25 cellular contexts compared by ENCODE assay signal in the genomic region with DNA sequence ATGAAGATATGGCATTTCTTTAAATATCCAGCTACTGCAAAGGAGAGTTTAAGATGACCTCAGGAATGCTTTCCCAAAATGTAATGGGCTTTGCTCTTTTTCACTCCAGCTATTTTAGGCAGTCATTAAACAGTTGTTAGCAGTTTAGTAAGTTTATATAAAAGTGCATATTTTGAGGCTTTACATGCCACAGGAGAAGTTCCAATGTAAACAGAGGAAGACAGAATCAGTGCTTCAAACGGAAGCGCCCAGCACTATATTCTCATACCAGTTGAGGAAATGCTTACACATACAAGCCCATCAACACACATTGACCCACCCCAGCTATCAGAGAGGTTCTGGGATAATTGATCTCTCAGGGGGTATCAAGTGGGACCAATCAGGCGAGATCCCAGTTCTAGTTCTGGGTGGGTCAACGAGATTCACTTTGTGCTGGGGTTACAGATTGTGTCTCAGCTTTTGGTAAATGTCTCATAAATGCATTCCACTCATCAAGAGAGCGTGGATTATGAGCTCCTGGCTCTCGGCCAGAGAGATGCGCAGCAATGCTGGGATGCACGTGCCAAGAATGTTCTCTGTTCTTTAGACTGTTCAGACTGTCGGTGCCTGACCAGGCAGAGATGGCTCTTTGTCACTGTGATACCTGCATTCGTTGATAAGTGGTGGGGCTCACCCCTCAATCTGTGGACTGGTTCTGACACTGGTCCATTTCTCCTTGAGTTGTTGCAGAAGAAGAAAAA. TPM values are rescaled to one million over a fixed set of nuclear protein-coding genes. Genes with fewer than 3 reads are reported as not detected.
DNase-seq lines count a peak whose midpoint lies in the region; ATAC-seq and TF ChIP-seq lines count a peak whose summit lies in the region.
"Had no signal": no experiment of that assay in that cellular context is flagged by ENCODE, and none has a peak within 500 bp of the region (broad histone marks: within the 10 kb centered on the region; RNA-seq: fewer than 3 reads in every experiment).

No MANE protein-coding gene starts in this region.

- H3K18ac ChIP-seq in mesenchymal stem cell (ENCODE audit: low read depth in 1 of 2, low read length in 2 of 2) = no peak overlapping the region

- peak overlapping the region in 1 of 2 experiments; percentile 29 for H2BK12ac ChIP-seq in mesenchymal stem cell (ENCODE audit: low read length in 2 of 2)

- 42% methylated on average over 10 of the region's 10 CpGs for WGBS in mesenchymal stem cell

- no peak overlapping the region for H2BK15ac ChIP-seq in mesenchymal stem cell (ENCODE audit: low read depth, poor library complexity, severe bottlenecking)

- H3K14ac ChIP-seq in mesenchymal stem cell (ENCODE audit: low read length in 2 of 2) = no peak overlapping the region

- H3K27me3 ChIP-seq in left ventricle myocardium inferior (ENCODE audit: low read depth) (no peaks in the 10 kb centered on the region), colonic mucosa (no peaks in the 10 kb centered on the region), mesenchymal stem cell (ENCODE audit: control insufficient read depth in 1 of 2, insufficient read depth in 1 of 2, low read length in 2 of 2) (peaks cover 0 to 3% of the 10 kb centered on the region in 2 experiments), vagina (no peaks in the 10 kb centered on the region)
- H3K27me3 ChIP-seq: adrenal gland, SJSA1 had no signal

- TF ChIP-seq CTCF in left ventricle myocardium inferior (IDR thresholded peaks at IDR 0.05; ENCODE audit: borderline replicate concordance) (no peak), colonic mucosa (IDR thresholded peaks at IDR 0.05) (no peak), vagina (IDR thresholded peaks at IDR 0.05) (no peak), progenitor cell of endocrine pancreas (IDR thresholded peaks at IDR 0.05; ENCODE audit: unreplicated experiment) (no peak)

- DNase-seq in Right ventricle myocardium superior = no peak
- no peak for DNase-seq in left ventricle myocardium inferior
- DNase-seq in colonic mucosa = no peak
- peak; percentile 39 for DNase-seq in mesenchymal stem cell
- DNase-seq in vagina (ENCODE audit: extremely low spot score in 2 of 2) = no peak
- no peak for DNase-seq in progenitor cell of endocrine pancreas (ENCODE audit: low spot score, unreplicated experiment)
- DNase-seq in DMS53 (lab: John Stamatoyannopoulos, UW) = no peak
- DNase-seq in GDM1 (lab: John Stamatoyannopoulos, UW) = no peak
- DNase-seq: activated CD8-positive, alpha-beta memory T cell treated with anti-CD3 and anti-CD28 coated beads, Interleukin-2, amount 10 ng/mL, durations not matched to agents 7 days and 5 days; activated effector memory CD4-positive, alpha-beta T cell treated with Interleukin-2 at 50 U/mL for 16 hours; CD4-positive, alpha-beta T cell; DND-41; glutamatergic neuron; immature natural killer cell; naive thymus-derived CD8-positive, alpha-beta T cell; NCI-H2081 treated with DMSO at 0.1 percent for 48 hours; NCI-H524 treated with DMSO at 0.1 percent for 48 hours; OCI-M1; stimulated activated CD4-positive, alpha-beta T cell treated with anti-CD3 and anti-CD28 coated beads, Interleukin-12 subunit alpha, Interleukin-12 subunit beta, amount 100 ng/mL, for 4 hours; stimulated activated naive B cell treated with anti-CD40 and anti-IgM and Interleukin-4, amounts not matched to agents 10 μg/mL and 1 μg/mL and 100 μg/mL, for 72 hours; T1000 had no signal

- no peak overlapping the region for H3K4me2 ChIP-seq in mesenchymal stem cell (ENCODE audit: low read length, poor library complexity, severe bottlenecking)

- TF ChIP-seq POLR2A in vagina (IDR thresholded peaks at IDR 0.05) = no peak

- intact Hi-C loops in Right ventricle myocardium superior (cut with DNase I) = no loop called here
- intact Hi-C loops in left ventricle myocardium inferior (cut with micrococcal nuclease) = no loop called here
- intact Hi-C loops in colonic mucosa (cut with DNase I) = no loop called here
- intact Hi-C loops in vagina (cut with DNase I) = no loop called here

- H3K4me3 Mint-ChIP-seq in progenitor cell of endocrine pancreas (ENCODE audit: low read depth) = no peak overlapping the region
- H3K4me3 Mint-ChIP-seq: activated CD8-positive, alpha-beta memory T cell treated with anti-CD3 and anti-CD28 coated beads, Interleukin-2, amount 10 ng/mL, durations not matched to agents 7 days and 5 days; CD4-positive, alpha-beta T cell; immature natural killer cell; naive thymus-derived CD8-positive, alpha-beta T cell; stimulated activated naive B cell treated with anti-CD40 and anti-IgM and Interleukin-4, amounts not matched to agents 10 μg/mL and 1 μg/mL and 100 μg/mL, for 72 hours; type B pancreatic cell had no signal

- H2AK5ac ChIP-seq in mesenchymal stem cell (ENCODE audit: low read length, severe bottlenecking) = no peak overlapping the region

- no peak overlapping the region for H3K4ac ChIP-seq in mesenchymal stem cell (ENCODE audit: low read depth in 1 of 2, low read length in 2 of 2)

- H3K36me3 Mint-ChIP-seq in progenitor cell of endocrine pancreas (ENCODE audit: insufficient read depth) = no peaks in the 10 kb centered on the region
- H3K36me3 Mint-ChIP-seq: activated CD8-positive, alpha-beta memory T cell treated with anti-CD3 and anti-CD28 coated beads, Interleukin-2, amount 10 ng/mL, durations not matched to agents 7 days and 5 days; immature natural killer cell; naive thymus-derived CD8-positive, alpha-beta T cell; stimulated activated naive B cell treated with anti-CD40 and anti-IgM and Interleukin-4, amounts not matched to agents 10 μg/mL and 1 μg/mL and 100 μg/mL, for 72 hours; type B pancreatic cell had no signal

- H3K9ac ChIP-seq in colonic mucosa (ENCODE audit: low read depth in 2 of 2, low read length in 2 of 2) (no peak overlapping the region), mesenchymal stem cell (ENCODE audit: low read length) (no peak overlapping the region)

- H2AFZ ChIP-seq in mesenchymal stem cell (ENCODE audit: low read depth, low read length) = no peak overlapping the region

- peak; percentile 52 for ATAC-seq in Right ventricle myocardium superior (ENCODE audit: poor library complexity)
- ATAC-seq: activated CD8-positive, alpha-beta memory T cell treated with anti-CD3 and anti-CD28 coated beads, Interleukin-2, amount 10 ng/mL, durations not matched to agents 7 days and 5 days; naive thymus-derived CD8-positive, alpha-beta T cell; stimulated activated naive B cell treated with anti-CD40 and anti-IgM and Interleukin-4, amounts not matched to agents 10 μg/mL and 1 μg/mL and 100 μg/mL, for 72 hours had no signal

- H3K4me1 Mint-ChIP-seq in progenitor cell of endocrine pancreas (ENCODE audit: low read depth) = no peaks in the 10 kb centered on the region
- H3K4me1 Mint-ChIP-seq: activated CD8-positive, alpha-beta memory T cell treated with anti-CD3 and anti-CD28 coated beads, Interleukin-2, amount 10 ng/mL, durations not matched to agents 7 days and 5 days; immature natural killer cell; naive thymus-derived CD8-positive, alpha-beta T cell; stimulated activated naive B cell treated with anti-CD40 and anti-IgM and Interleukin-4, amounts not matched to agents 10 μg/mL and 1 μg/mL and 100 μg/mL, for 72 hours had no signal

- no peak overlapping the region for H3K27ac ChIP-seq in left ventricle myocardium inferior (replicated peaks)
- H3K27ac ChIP-seq in colonic mucosa = peak overlapping the region; percentile 22
- no peak overlapping the region for H3K27ac ChIP-seq in mesenchymal stem cell (ENCODE audit: low read length, poor library complexity, severe bottlenecking)
- peak overlapping the region; percentile 21 for H3K27ac ChIP-seq in vagina
- H3K27ac ChIP-seq: adrenal gland, SJSA1 had no signal

- peaks cover 5% of the 10 kb centered on the region for H3K9me3 Mint-ChIP-seq in progenitor cell of endocrine pancreas (ENCODE audit: low read depth)
- H3K9me3 Mint-ChIP-seq: CD4-positive, alpha-beta T cell; stimulated activated naive B cell treated with anti-CD40 and anti-IgM and Interleukin-4, amounts not matched to agents 10 μg/mL and 1 μg/mL and 100 μg/mL, for 72 hours had no signal

- no peaks in the 10 kb centered on the region for H3K9me3 ChIP-seq in left ventricle myocardium inferior (replicated peaks)
- H3K9me3 ChIP-seq in colonic mucosa = no peaks in the 10 kb centered on the region
- H3K9me3 ChIP-seq in mesenchymal stem cell (ENCODE audit: control insufficient read depth, low read length) = no peaks in the 10 kb centered on the region
- H3K9me3 ChIP-seq in vagina = no peaks in the 10 kb centered on the region
- H3K9me3 ChIP-seq: adrenal gland, SJSA1 had no signal

- H4K91ac ChIP-seq in mesenchymal stem cell (ENCODE audit: low read length) = no peak overlapping the region

- no peak overlapping the region for H4K8ac ChIP-seq in mesenchymal stem cell (ENCODE audit: low read length)

- no peak overlapping the region for H2BK5ac ChIP-seq in mesenchymal stem cell (ENCODE audit: low read depth, low read length, poor library complexity, severe bottlenecking)

- no peak overlapping the region for H2BK120ac ChIP-seq in mesenchymal stem cell (ENCODE audit: low read depth, low read length)

- no peaks in the 10 kb centered on the region for H3K27me3 Mint-ChIP-seq in progenitor cell of endocrine pancreas
- H3K27me3 Mint-ChIP-seq: activated CD8-positive, alpha-beta memory T cell treated with anti-CD3 and anti-CD28 coated beads, Interleukin-2, amount 10 ng/mL, durations not matched to agents 7 days and 5 days; CD4-positive, alpha-beta T cell; type B pancreatic cell had no signal

- H3K23ac ChIP-seq in mesenchymal stem cell (ENCODE audit: low read length in 2 of 2) = no peak overlapping the region

- H3K79me1 ChIP-seq in mesenchymal stem cell (replicated peaks; ENCODE audit: low read length, poor library complexity, severe bottlenecking) = no peaks in the 10 kb centered on the region

- peaks cover 26% of the 10 kb centered on the region for H3K4me1 ChIP-seq in left ventricle myocardium inferior
- no peaks in the 10 kb centered on the region for H3K4me1 ChIP-seq in colonic mucosa
- no peaks in the 10 kb centered on the region for H3K4me1 ChIP-seq in mesenchymal stem cell (ENCODE audit: control insufficient read depth, insufficient read depth, low read depth, low read length)
- H3K4me1 ChIP-seq in vagina = peaks cover 4% of the 10 kb centered on the region
- H3K4me1 ChIP-seq: adrenal gland had no signal

- no peak overlapping the region for H3K27ac Mint-ChIP-seq in progenitor cell of endocrine pancreas
- H3K27ac Mint-ChIP-seq: activated CD8-positive, alpha-beta memory T cell treated with anti-CD3 and anti-CD28 coated beads, Interleukin-2, amount 10 ng/mL, durations not matched to agents 7 days and 5 days; CD4-positive, alpha-beta T cell; immature natural killer cell; stimulated activated naive B cell treated with anti-CD40 and anti-IgM and Interleukin-4, amounts not matched to agents 10 μg/mL and 1 μg/mL and 100 μg/mL, for 72 hours; type B pancreatic cell had no signal

- H3K4me3 ChIP-seq in left ventricle myocardium inferior (no peak overlapping the region), colonic mucosa (no peak overlapping the region), mesenchymal stem cell (ENCODE audit: insufficient read depth in 1 of 2, low read depth in 1 of 2, low read length in 2 of 2) (no peak overlapping the region), vagina (no peak overlapping the region)
- H3K4me3 ChIP-seq: adrenal gland, lung, SJSA1 had no signal

- H3K36me3 ChIP-seq in left ventricle myocardium inferior = no peaks in the 10 kb centered on the region
- no peaks in the 10 kb centered on the region for H3K36me3 ChIP-seq in colonic mucosa
- H3K36me3 ChIP-seq in mesenchymal stem cell (ENCODE audit: control insufficient read depth in 1 of 2, insufficient read depth in 2 of 2, low read depth in 1 of 2, low read length in 2 of 2) = no peaks in the 10 kb centered on the region
- H3K36me3 ChIP-seq in vagina = no peaks in the 10 kb centered on the region
- H3K36me3 ChIP-seq: adrenal gland, SJSA1 had no signal

RNA-seq across cellular contexts. Expression of a gene that starts 55.0 kb away (rescaled TPM):
- total RNA-seq in Right ventricle myocardium superior (45.7 TPM), left ventricle myocardium inferior (38.1 TPM), colonic mucosa (10 to 100 TPM in 1 of 2 donors, 1 to 10 TPM in 1; 9.8 to 12.1 TPM), vagina (12.8 TPM), progenitor cell of endocrine pancreas (4.9 and 6.5 TPM in 2 replicates)
- polyA plus RNA-seq in mesenchymal stem cell (2013, experiment 1 of 2) = 0.17 TPM
- polyA plus RNA-seq in mesenchymal stem cell (2013, experiment 2 of 2) = 0.11 TPM
- total RNA-seq: activated CD8-positive, alpha-beta memory T cell treated with anti-CD3 and anti-CD28 coated beads, Interleukin-2, amount 10 ng/mL, durations not matched to agents 7 days and 5 days; naive thymus-derived CD8-positive, alpha-beta T cell; SJSA1 had no signal

Comparison
In these comparisons a context has a peak if more than half of its experiments do, and no peak if none do; other contexts are left out.
1. H3K27ac ChIP-seq: peak in colonic mucosa (single experiment) and vagina (single experiment); none in left ventricle myocardium inferior (single experiment) and mesenchymal stem cell (single experiment).